2 cellular contexts compared by ENCODE assay signal in genomic region chr7:6531492-6532279, GRCh38.
TF ChIP-seq lines count a peak whose summit lies in the region.

No MANE protein-coding gene starts in this region.

TF ChIP-seq in HEK293, 187 proteins besides CTCF, POLR2A, EP300 and RAD21:
- peak; percentile 58 for TF ChIP-seq ZIC2 (tag by site-specific recombination; IDR thresholded peaks at IDR 0.05)
- TF ChIP-seq GLIS1 (tag by site-specific recombination; IDR thresholded peaks at IDR 0.05): peak; percentile 43
- no peak for TF ChIP-seq GLIS2 (tag by site-specific recombination; IDR thresholded peaks at IDR 0.05)
TF ChIP-seq in HEK293: peak in this region for 2.

TF ChIP-seq in GM12878, 131 proteins besides CTCF, POLR2A, EP300 and RAD21:
- TF ChIP-seq BCL11A (IDR thresholded peaks at IDR 0.05; ENCODE audit: low read depth, low read length) (no peak), CUX1 (IDR thresholded peaks at IDR 0.05; ENCODE audit: insufficient replicate concordance, low read depth, low read length) (no peak), BCL3 (IDR thresholded peaks at IDR 0.05; ENCODE audit: borderline replicate concordance, insufficient read depth, low read depth, low read length, poor library complexity, severe bottlenecking) (no peak), JUND (IDR thresholded peaks at IDR 0.05; ENCODE audit: low read depth, low read length) (no peak), PAX8 (IDR thresholded peaks at IDR 0.05) (no peak), ZSCAN29 (IDR thresholded peaks at IDR 0.05) (no peak), ZNF592 (IDR thresholded peaks at IDR 0.05) (no peak), PML (IDR thresholded peaks at IDR 0.05; ENCODE audit: low read length) (no peak), ZNF207 (IDR thresholded peaks at IDR 0.05; ENCODE audit: borderline replicate concordance) (no peak), MYB (IDR thresholded peaks at IDR 0.05; ENCODE audit: borderline replicate concordance, low read depth, low read length) (no peak), HCFC1 (IDR thresholded peaks at IDR 0.05; ENCODE audit: low read length) (no peak), ATF2 (IDR thresholded peaks at IDR 0.05; ENCODE audit: low read length) (no peak), NR2C2 (IDR thresholded peaks at IDR 0.05; ENCODE audit: borderline replicate concordance, control insufficient read depth, insufficient read length, low read depth) (no peak), NR2C1 (IDR thresholded peaks at IDR 0.05) (no peak)
